Comparison of ENCODE assay signal across 1 cellular context in genomic region chr3:4429648-4430350, GRCh38.
TF ChIP-seq lines count a peak whose summit lies in the region.

No MANE protein-coding gene starts in this region.

TF ChIP-seq in A549, 52 proteins besides CTCF, POLR2A, EP300 and RAD21 (continued from another document):
- TF ChIP-seq ZSCAN20 (CRISPR knock-in tag; IDR thresholded peaks at IDR 0.05): no peak
- no peak for TF ChIP-seq JUN (IDR thresholded peaks at IDR 0.05)
- TF ChIP-seq CBX2 (IDR thresholded peaks at IDR 0.05; ENCODE audit: borderline replicate concordance, low read depth): no peak
TF ChIP-seq in A549: peak in this region for 0.
